Comparison of ENCODE assay signal across 19 cellular contexts in the genomic region with DNA sequence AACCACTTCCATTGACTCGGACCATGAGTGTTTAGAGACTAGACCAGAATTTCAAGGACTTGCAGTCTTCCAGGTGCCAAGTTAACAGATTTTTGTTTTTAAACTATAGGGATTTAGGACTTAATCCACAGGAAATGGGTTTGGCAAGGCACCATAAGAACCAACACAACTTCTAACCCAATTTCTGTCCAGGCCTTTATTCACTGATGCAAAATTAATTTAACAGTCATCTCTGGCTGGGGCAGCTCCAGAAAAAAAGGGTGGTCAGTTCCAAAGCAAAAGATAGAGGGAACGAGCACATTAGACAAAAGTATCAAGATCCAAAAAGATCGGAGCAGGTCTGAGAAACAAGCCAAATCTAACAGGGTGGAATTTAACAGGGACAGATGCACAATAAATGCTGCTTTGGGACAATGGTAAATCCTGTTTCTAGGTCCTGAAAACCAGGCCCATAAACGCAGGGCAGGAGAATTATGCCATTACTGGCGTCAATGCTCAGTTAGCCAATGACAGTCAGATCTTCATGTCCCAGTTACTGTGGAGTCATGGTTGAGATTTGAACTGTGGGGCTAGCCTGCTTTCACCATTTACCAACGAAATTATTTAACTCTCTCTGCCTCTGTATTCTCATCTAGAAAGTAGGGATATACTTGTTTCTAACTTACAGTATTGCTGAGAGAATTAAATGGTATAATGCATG.
"Had no signal": no experiment of that assay in that cellular context is flagged by ENCODE, and none has a peak within 500 bp of the region (broad histone marks: within the 10 kb centered on the region; RNA-seq: fewer than 3 reads in every experiment).

No MANE protein-coding gene starts in this region.

- H3K27me3 ChIP-seq: suprapubic skin had no signal

- H3K36me3 ChIP-seq: suprapubic skin had no signal

- H3K9me3 Mint-ChIP-seq: activated naive CD8-positive, alpha-beta T cell treated with anti-CD3 and anti-CD28 coated beads for 36 hours; activated T-cell treated with anti-CD3 and anti-CD28 coated beads, Interleukin-2, amount 50 U/mL, for 4 hours; immature natural killer cell; natural killer cell had no signal

- ATAC-seq: activated T-cell treated with anti-CD3 and anti-CD28 coated beads, Interleukin-2, amount 50 U/mL, for 4 hours; left colon; mucosa of descending colon; natural killer cell; sciatic nerve had no signal

- H3K9me3 ChIP-seq: mucosa of descending colon, suprapubic skin had no signal

- H3K4me3 Mint-ChIP-seq: activated naive CD8-positive, alpha-beta T cell treated with anti-CD3 and anti-CD28 coated beads for 36 hours; activated T-cell treated with anti-CD3 and anti-CD28 coated beads, Interleukin-2, amount 50 U/mL, for 4 hours; immature natural killer cell; natural killer cell had no signal

- DNase-seq: activated CD4-positive, alpha-beta T cell treated with anti-CD3 and anti-CD28 coated beads for 1 hour; activated CD4-positive, alpha-beta T cell treated with anti-CD3 and anti-CD28 coated beads, Interleukin-2, amount 50 U/mL, for 48 hours; activated gamma-delta T cell; activated naive CD8-positive, alpha-beta T cell treated with anti-CD3 and anti-CD28 coated beads for 36 hours; activated T-cell treated with anti-CD3 and anti-CD28 coated beads, Interleukin-2, amount 50 U/mL, for 4 hours; anterior cingulate cortex; central memory CD4-positive, alpha-beta T cell; dermis blood vessel endothelial cell; foreskin fibroblast; glutamatergic neuron; immature natural killer cell; left colon; mammary epithelial cell; mucosa of descending colon; natural killer cell; stimulated activated CD4-positive, alpha-beta T cell treated with anti-CD3 and anti-CD28 coated beads, Interleukin-12 subunit alpha, Interleukin-12 subunit beta, amount 100 ng/mL, for 4 hours; stimulated activated naive CD4-positive, alpha-beta T cell treated with Interleukin-2 at 50 U/mL for 16 hours had no signal

- H3K36me3 Mint-ChIP-seq: activated naive CD8-positive, alpha-beta T cell treated with anti-CD3 and anti-CD28 coated beads for 36 hours; immature natural killer cell; natural killer cell had no signal

- H3K27ac Mint-ChIP-seq: activated naive CD8-positive, alpha-beta T cell treated with anti-CD3 and anti-CD28 coated beads for 36 hours; immature natural killer cell; natural killer cell had no signal

- H3K4me3 ChIP-seq: mucosa of descending colon, suprapubic skin had no signal

- H3K4me1 Mint-ChIP-seq: activated naive CD8-positive, alpha-beta T cell treated with anti-CD3 and anti-CD28 coated beads for 36 hours; immature natural killer cell; natural killer cell had no signal

- H3K27ac ChIP-seq: suprapubic skin had no signal
